Comparison of ENCODE assay signal across 36 cellular contexts in genomic region chr12:108207791-108208730, GRCh38.
"Had no signal": no experiment of that assay in that cellular context is flagged by ENCODE, and none has a peak within 500 bp of the region (broad histone marks: within the 10 kb centered on the region; RNA-seq: fewer than 3 reads in every experiment).

No MANE protein-coding gene starts in this region.

- DNase-seq: activated CD4-positive, alpha-beta T cell treated with anti-CD3 and anti-CD28 coated beads for 1 hour; activated CD4-positive, alpha-beta T cell treated with anti-CD3 and anti-CD28 coated beads for 36 hours; activated CD4-positive, alpha-beta T cell treated with anti-CD3 and anti-CD28 coated beads for 48 hours; activated CD4-positive, alpha-beta T cell treated with anti-CD3 and anti-CD28 coated beads, Interleukin-2, amount 10 ng/mL, durations not matched to agents 7 days and 5 days; activated CD4-positive, alpha-beta T cell treated with anti-CD3 and anti-CD28 coated beads, Interleukin-2, amount 50 U/mL, for 48 hours; activated CD4-positive, CD25-positive, alpha-beta regulatory T cell; activated CD8-positive, alpha-beta memory T cell treated with anti-CD3 and anti-CD28 coated beads, Interleukin-2, amount 50 U/mL, for 4 hours; activated CD8-positive, alpha-beta T cell treated with anti-CD3 and anti-CD28 coated beads for 36 hours; activated effector memory CD4-positive, alpha-beta T cell treated with anti-CD3 and anti-CD28 coated beads, Interleukin-2, amount 50 U/mL, for 16 hours; activated gamma-delta T cell treated with Interleukin-2 at 50 U/mL for 16 hours; activated naive CD4-positive, alpha-beta T cell; activated naive CD4-positive, alpha-beta T cell treated with anti-CD3 and anti-CD28 coated beads for 36 hours; activated naive CD4-positive, alpha-beta T cell treated with anti-CD3 and anti-CD28 coated beads, Interleukin-2, amount 50 U/mL, for 16 hours; activated naive CD8-positive, alpha-beta T cell treated with anti-CD3 and anti-CD28 coated beads for 36 hours; activated T-cell treated with anti-CD3 and anti-CD28 coated beads for 4 hours; activated T-cell treated with anti-CD3 and anti-CD28 coated beads, Interleukin-2, amount 50 U/mL, for 1 hour; activated T-cell treated with anti-CD3 and anti-CD28 coated beads, Interleukin-2, amount 50 U/mL, for 4 hours; activated T-cell treated with anti-CD3 and anti-CD28 coated beads, Interleukin-2, amount 50 U/mL, for 72 hours; adrenal gland; amniotic stem cell; aorta; body of pancreas; brain microvascular endothelial cell; cerebellar nuclear complex; T-helper 1 cell; T-helper 2 cell; T-helper 9 cell had no signal

- H3K4me1 Mint-ChIP-seq: activated CD4-positive, alpha-beta T cell treated with anti-CD3 and anti-CD28 coated beads for 36 hours; activated CD4-positive, alpha-beta T cell treated with anti-CD3 and anti-CD28 coated beads, Interleukin-2, amount 10 ng/mL, durations not matched to agents 7 days and 5 days; activated naive CD8-positive, alpha-beta T cell treated with anti-CD3 and anti-CD28 coated beads for 36 hours; activated T-helper 17 cell treated with anti-CD3 and anti-CD28 coated beads, Interleukin-2, amount 50 U/mL, for 72 hours; central memory CD8-positive, alpha-beta T cell had no signal

- H3K36me3 ChIP-seq: adrenal gland, brain microvascular endothelial cell, breast epithelium had no signal

- ATAC-seq: activated CD4-positive, alpha-beta T cell treated with anti-CD3 and anti-CD28 coated beads for 36 hours; activated CD4-positive, CD25-positive, alpha-beta regulatory T cell treated with anti-CD3 and anti-CD28 coated beads, Interleukin-2, amount 50 U/mL, for 24 hours; activated CD8-positive, alpha-beta T cell treated with anti-CD3 and anti-CD28 coated beads for 36 hours; activated naive CD4-positive, alpha-beta T cell treated with anti-CD3 and anti-CD28 coated beads, Interleukin-2, amount 50 U/mL, for 72 hours; activated T-cell treated with anti-CD3 and anti-CD28 coated beads, Interleukin-2, amount 50 U/mL, for 4 hours; activated T-cell treated with anti-CD3 and anti-CD28 coated beads, Interleukin-2, amount 50 U/mL, for 72 hours; activated T-helper 17 cell treated with anti-CD3 and anti-CD28 coated beads, Interleukin-2, amount 50 U/mL, for 72 hours; body of pancreas had no signal

- H3K27me3 ChIP-seq: body of pancreas, brain microvascular endothelial cell had no signal

- H3K27ac Mint-ChIP-seq: activated CD4-positive, alpha-beta T cell treated with anti-CD3 and anti-CD28 coated beads for 36 hours; activated CD4-positive, alpha-beta T cell treated with anti-CD3 and anti-CD28 coated beads, Interleukin-2, amount 10 ng/mL, durations not matched to agents 7 days and 5 days; activated CD8-positive, alpha-beta T cell treated with anti-CD3 and anti-CD28 coated beads for 36 hours; activated naive CD4-positive, alpha-beta T cell treated with anti-CD3 and anti-CD28 coated beads for 36 hours; activated naive CD4-positive, alpha-beta T cell treated with anti-CD3 and anti-CD28 coated beads, Interleukin-2, amount 50 U/mL, for 72 hours; activated naive CD8-positive, alpha-beta T cell treated with anti-CD3 and anti-CD28 coated beads for 36 hours; activated T-cell treated with anti-CD3 and anti-CD28 coated beads, Interleukin-2, amount 50 U/mL, for 72 hours; activated T-helper 1 cell treated with anti-CD3 and anti-CD28 coated beads, Interleukin-12 subunit alpha, Interleukin-12 subunit beta, Interleukin-2, Interleukin-4 antibody, amounts not matched to agents 30 ng/mL and 10 ng/mL and 1 ng/mL, durations not matched to agents 14 hours and 24 hours and 36 hours; activated T-helper 17 cell treated with anti-CD3 and anti-CD28 coated beads, Interleukin-2, amount 50 U/mL, for 72 hours; T-helper 1 cell treated with Interleukin-12 subunit alpha and Interleukin-12 subunit beta and Interleukin-4 antibody, amounts not matched to agents 30 μg/mL and 1 μg/mL, for 36 hours; T-helper 2 cell treated with Interferon-gamma antibody and Interleukin-4, amounts not matched to agents 5 μg/mL and 100 μg/mL, for 36 hours had no signal

- H3K36me3 Mint-ChIP-seq: activated naive CD4-positive, alpha-beta T cell treated with anti-CD3 and anti-CD28 coated beads, Interleukin-2, amount 50 U/mL, for 72 hours; activated naive CD8-positive, alpha-beta T cell treated with anti-CD3 and anti-CD28 coated beads for 36 hours had no signal

- H3K4me3 ChIP-seq: adrenal gland, body of pancreas, breast epithelium had no signal

- H3K4me3 Mint-ChIP-seq: activated CD4-positive, alpha-beta T cell treated with anti-CD3 and anti-CD28 coated beads for 36 hours; activated CD4-positive, alpha-beta T cell treated with anti-CD3 and anti-CD28 coated beads, Interleukin-2, amount 10 ng/mL, durations not matched to agents 7 days and 5 days; activated CD8-positive, alpha-beta T cell treated with anti-CD3 and anti-CD28 coated beads for 36 hours; activated naive CD4-positive, alpha-beta T cell treated with anti-CD3 and anti-CD28 coated beads for 36 hours; activated naive CD8-positive, alpha-beta T cell treated with anti-CD3 and anti-CD28 coated beads for 36 hours; activated T-cell treated with anti-CD3 and anti-CD28 coated beads, Interleukin-2, amount 50 U/mL, for 4 hours; activated T-cell treated with anti-CD3 and anti-CD28 coated beads, Interleukin-2, amount 50 U/mL, for 72 hours; activated T-helper 1 cell treated with anti-CD3 and anti-CD28 coated beads, Interleukin-12 subunit alpha, Interleukin-12 subunit beta, Interleukin-2, Interleukin-4 antibody, amounts not matched to agents 30 ng/mL and 10 ng/mL and 1 ng/mL, durations not matched to agents 14 hours and 24 hours and 36 hours; activated T-helper 17 cell treated with anti-CD3 and anti-CD28 coated beads, Interleukin-2, amount 50 U/mL, for 72 hours; central memory CD8-positive, alpha-beta T cell; T-helper 1 cell treated with Interleukin-12 subunit alpha and Interleukin-12 subunit beta and Interleukin-4 antibody, amounts not matched to agents 30 μg/mL and 1 μg/mL, for 36 hours; T-helper 2 cell treated with Interferon-gamma antibody and Interleukin-4, amounts not matched to agents 5 μg/mL and 100 μg/mL, for 36 hours had no signal

- H3K4me1 ChIP-seq: adrenal gland, body of pancreas, breast epithelium had no signal

- H3K9me3 Mint-ChIP-seq: activated CD8-positive, alpha-beta T cell treated with anti-CD3 and anti-CD28 coated beads for 36 hours; activated naive CD4-positive, alpha-beta T cell treated with anti-CD3 and anti-CD28 coated beads for 36 hours; activated naive CD4-positive, alpha-beta T cell treated with anti-CD3 and anti-CD28 coated beads, Interleukin-2, amount 50 U/mL, for 72 hours; activated naive CD8-positive, alpha-beta T cell treated with anti-CD3 and anti-CD28 coated beads for 36 hours; activated T-cell treated with anti-CD3 and anti-CD28 coated beads, Interleukin-2, amount 50 U/mL, for 4 hours; activated T-helper 1 cell treated with anti-CD3 and anti-CD28 coated beads, Interleukin-12 subunit alpha, Interleukin-12 subunit beta, Interleukin-2, Interleukin-4 antibody, amounts not matched to agents 30 ng/mL and 10 ng/mL and 1 ng/mL, durations not matched to agents 14 hours and 24 hours and 36 hours; central memory CD8-positive, alpha-beta T cell; T-helper 1 cell treated with Interleukin-12 subunit alpha and Interleukin-12 subunit beta and Interleukin-4 antibody, amounts not matched to agents 30 μg/mL and 1 μg/mL, for 36 hours; T-helper 2 cell treated with Interferon-gamma antibody and Interleukin-4, amounts not matched to agents 5 μg/mL and 100 μg/mL, for 36 hours had no signal

- H3K27ac ChIP-seq: adrenal gland, body of pancreas, brain microvascular endothelial cell, breast epithelium, VCaP had no signal

- H3K9me3 ChIP-seq: adrenal gland, breast epithelium had no signal
